Comparison of ENCODE assay signal across 11 cellular contexts in the genomic region with DNA sequence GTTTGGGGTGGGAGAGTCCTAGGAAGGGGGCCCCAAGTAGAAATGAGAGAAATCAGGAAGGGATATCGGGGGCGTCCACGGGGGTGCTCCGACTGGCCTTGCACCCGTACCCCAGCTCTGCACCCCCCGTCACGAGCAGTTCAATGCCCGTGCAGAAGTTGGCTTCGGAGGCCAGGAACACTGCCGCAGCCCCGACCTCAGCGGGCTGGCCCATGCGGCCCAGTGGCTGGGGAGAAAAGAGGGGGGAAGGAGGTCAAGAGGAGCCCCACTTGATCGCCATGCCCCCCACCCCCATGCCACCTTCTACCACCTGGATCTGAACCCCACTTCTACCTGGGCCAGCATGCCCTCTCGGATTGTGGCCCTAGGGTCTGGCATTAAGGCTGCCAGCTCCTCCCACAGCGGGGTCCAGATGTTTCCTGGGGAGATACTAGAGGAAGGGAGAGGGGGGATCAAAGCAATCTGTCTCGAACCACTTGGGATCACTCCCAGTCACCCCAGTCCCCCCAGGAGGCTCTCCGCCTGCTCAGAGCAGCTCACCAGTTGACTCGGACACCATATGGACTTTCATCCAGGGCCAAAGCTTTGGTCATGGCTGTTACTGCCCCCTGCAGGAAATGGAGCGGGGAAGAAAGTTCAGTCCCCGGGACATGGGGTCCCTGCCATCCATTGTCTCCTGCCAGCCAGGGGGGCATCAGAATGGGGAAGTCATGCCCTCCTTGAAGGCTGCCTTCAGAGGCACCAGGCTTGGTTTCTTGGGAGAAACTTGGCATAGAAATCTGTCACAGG. TPM values are rescaled to one million over a fixed set of nuclear protein-coding genes. Genes with fewer than 3 reads are reported as not detected.
DNase-seq lines count a peak whose midpoint lies in the region; ATAC-seq and TF ChIP-seq lines count a peak whose summit lies in the region.
"Had no signal": no experiment of that assay in that cellular context is flagged by ENCODE, and none has a peak within 500 bp of the region (broad histone marks: within the 10 kb centered on the region; RNA-seq: fewer than 3 reads in every experiment).

No MANE protein-coding gene starts in this region.

- H3K27ac ChIP-seq in BLaER1 treated with 17β-estradiol and CSF1 and Interleukin-3, amounts not matched to agents 10 nM and 100 nM: no peak overlapping the region
- peak overlapping the region in 56 of 59 donors; percentile 32 to 96 (median 90) for H3K27ac ChIP-seq in dorsolateral prefrontal cortex
- H3K27ac ChIP-seq in osteoblast (ENCODE audit: low read depth, low read length): no peak overlapping the region

- H3K79me2 ChIP-seq in osteoblast (ENCODE audit: insufficient read depth, low read length): no peaks in the 10 kb centered on the region

- ATAC-seq in HG03196 (IDR thresholded peaks at IDR 0.05; ENCODE audit: unreplicated experiment) (no peak), GM19328 (IDR thresholded peaks at IDR 0.05; ENCODE audit: unreplicated experiment) (no peak)
- ATAC-seq: naive thymus-derived CD8-positive, alpha-beta T cell had no signal

- H2AFZ ChIP-seq in osteoblast (ENCODE audit: low read length): no peak overlapping the region

- H3K9ac ChIP-seq in BLaER1 treated with 17β-estradiol and CSF1 and Interleukin-3, amounts not matched to agents 10 nM and 100 nM: no peak overlapping the region

- peak overlapping the region in 8 of 11 experiments; percentile 80 to 98 (median 92); a peak in 14 of 22 replicates for H3K4me2 ChIP-seq in BLaER1 treated with 17β-estradiol and CSF1 and Interleukin-3, amounts not matched to agents 10 nM and 100 nM
- H3K4me2 ChIP-seq in osteoblast (ENCODE audit: insufficient read depth, low read length): no peak overlapping the region

- peaks cover 0 to 6% (median 0%) of the 10 kb centered on the region in 11 experiments; a peak in 5 of 22 replicates for H4K20me1 ChIP-seq in BLaER1 treated with 17β-estradiol and CSF1 and Interleukin-3, amounts not matched to agents 10 nM and 100 nM
- no peaks in the 10 kb centered on the region for H4K20me1 ChIP-seq in osteoblast (ENCODE audit: insufficient read depth, low read length)

- intact Hi-C loops in dorsolateral prefrontal cortex (cut with DNase I): no loop called here

- DNase-seq in HuH-7 (ENCODE audit: low spot score) (peak; percentile 59), dorsolateral prefrontal cortex (no peak), osteoblast (ENCODE audit: insufficient read length, low spot score, missing footprints) (peak; percentile 75), LoVo (ENCODE audit: low spot score) (no peak)
- no peak for DNase-seq in activated T-cell treated with anti-CD3 and anti-CD28 coated beads, Interleukin-2, amount 50 U/mL, for 1 hour

- H3K9me3 ChIP-seq in BLaER1 treated with 17β-estradiol and CSF1 and Interleukin-3, amounts not matched to agents 10 nM and 100 nM (replicated peaks in 1 of 11): no peaks in the 10 kb centered on the region
- H3K9me3 ChIP-seq in osteoblast (ENCODE audit: low read depth, low read length): no peaks in the 10 kb centered on the region
- H3K9me3 ChIP-seq: HAP-1 had no signal

- 0 out of 22 replicates have a peak, but pooled peaks cover 0 to 4% (median 0%) of the 10 kb centered on the region in 11 experiments for H3K36me3 ChIP-seq in BLaER1 treated with 17β-estradiol and CSF1 and Interleukin-3, amounts not matched to agents 10 nM and 100 nM
- H3K36me3 ChIP-seq in osteoblast (ENCODE audit: insufficient read depth, low read length): no peaks in the 10 kb centered on the region
- H3K36me3 ChIP-seq: HAP-1 had no signal

- peaks cover 30 to 73% (median 58%) of the 10 kb centered on the region in 10 experiments for H3K4me1 ChIP-seq in BLaER1 treated with 17β-estradiol and CSF1 and Interleukin-3, amounts not matched to agents 10 nM and 100 nM
- H3K4me1 ChIP-seq in osteoblast (ENCODE audit: insufficient read depth, low read length): peaks cover 11% of the 10 kb centered on the region

- no peak overlapping the region for H3K4me3 ChIP-seq in BLaER1 treated with 17β-estradiol and CSF1 and Interleukin-3, amounts not matched to agents 10 nM and 100 nM
- H3K4me3 ChIP-seq in dorsolateral prefrontal cortex (peak overlapping the region in 1 of 59 donors; percentile 5), osteoblast (ENCODE audit: insufficient read depth, low read length) (no peak overlapping the region)

- peak in 10 of 56 donors; percentile 7 to 43 (median 15) for TF ChIP-seq CTCF in dorsolateral prefrontal cortex (IDR thresholded peaks at IDR 0.05 in 54 of 56, conservative IDR thresholded peaks at IDR 0.05 in 2 of 56; ENCODE audit: low read depth in 1 of 56, partially characterized antibody in 56 of 56)
- peak; percentile 23 for TF ChIP-seq CTCF in osteoblast (IDR thresholded peaks at IDR 0.05; ENCODE audit: extremely low read depth, low read depth, low read length)

- no peaks in the 10 kb centered on the region for H3K27me3 ChIP-seq in BLaER1 treated with 17β-estradiol and CSF1 and Interleukin-3, amounts not matched to agents 10 nM and 100 nM
- H3K27me3 ChIP-seq in dorsolateral prefrontal cortex (no peaks in the 10 kb centered on the region), osteoblast (ENCODE audit: insufficient read depth, low read length) (no peaks in the 10 kb centered on the region)

RNA-seq across cellular contexts. Expression of a gene that starts 2.5 kb away (rescaled TPM):
- total RNA-seq in dorsolateral prefrontal cortex (10 to 100 TPM; 22.7 to 81.8 (median 38.3) TPM), osteoblast (29.7 and 30.1 TPM in 2 replicates)

RNA-seq across cellular contexts. Expression of a gene that starts 23.0 kb away (rescaled TPM):
- total RNA-seq in dorsolateral prefrontal cortex: 10 to 100 TPM; 13.0 to 46.6 (median 23.0) TPM
- total RNA-seq in osteoblast: 1.8 and 2.1 TPM in 2 replicates

RNA-seq across cellular contexts. Expression of a gene that starts 55.1 kb away (rescaled TPM):
- total RNA-seq in dorsolateral prefrontal cortex: 10 to 100 TPM in 15 of 120 experiments, 1 to 10 TPM in 105; 1.2 to 16.5 (median 5.6) TPM
- 21.4 and 28.6 TPM in 2 replicates for total RNA-seq in osteoblast

RNA-seq across cellular contexts. Expression of a gene that starts 58.0 kb away (rescaled TPM):
- not detected for total RNA-seq in dorsolateral prefrontal cortex
- not detected in 2 replicates for total RNA-seq in osteoblast
- total RNA-seq: endothelial cell of umbilical vein; naive thymus-derived CD8-positive, alpha-beta T cell had no signal

RNA-seq across cellular contexts. Expression of a gene that starts 58.9 kb away (rescaled TPM):
- total RNA-seq in dorsolateral prefrontal cortex: 100 to 1,000 TPM in 2 of 120 experiments, 10 to 100 TPM in 118; 16.8 to 138 (median 25.5) TPM
- 70.4 and 84.0 TPM in 2 replicates for total RNA-seq in osteoblast

Comparison
In these comparisons a context has a peak if more than half of its experiments do, and no peak if none do; other contexts are left out.
1. H3K27ac ChIP-seq: peak in dorsolateral prefrontal cortex (56 of 59); none in BLaER1 treated with 17β-estradiol and CSF1 and Interleukin-3, amounts not matched to agents 10 nM and 100 nM (0 of 11) and osteoblast (single experiment).
2. DNase-seq: peak in HuH-7 (single experiment) and osteoblast (single experiment); none in dorsolateral prefrontal cortex (0 of 10), LoVo (single experiment) and activated T-cell treated with anti-CD3 and anti-CD28 coated beads, Interleukin-2, amount 50 U/mL, for 1 hour (single experiment).